1 cellular context compared by ENCODE assay signal in the genomic region with DNA sequence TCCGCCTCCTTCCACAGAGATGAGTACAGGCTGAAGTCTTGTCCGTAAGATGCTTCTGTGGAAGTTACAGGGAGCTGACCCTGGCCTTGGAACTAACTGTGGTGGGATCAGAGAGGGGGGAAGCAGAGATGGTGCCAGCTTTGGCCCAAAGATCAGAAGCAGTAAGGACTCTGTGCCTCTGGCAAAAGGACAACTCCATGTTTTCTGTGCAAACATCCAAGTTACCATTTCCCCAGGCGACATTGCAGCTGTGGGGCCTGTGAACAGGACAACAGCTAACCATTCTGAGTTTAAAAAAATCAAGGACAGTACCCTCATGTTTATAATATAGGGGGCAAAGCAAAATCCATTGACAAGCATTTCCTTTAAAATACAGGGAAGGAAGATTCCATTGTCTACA.
TF ChIP-seq lines count a peak whose summit lies in the region.

No MANE protein-coding gene starts in this region.

TF ChIP-seq in HepG2, 621 proteins besides CTCF, POLR2A, EP300 and RAD21 (continues in another document):
- TF ChIP-seq ZNF777 (CRISPR knock-in tag; IDR thresholded peaks at IDR 0.05) (no peak), ZNF619 (CRISPR knock-in tag; IDR thresholded peaks at IDR 0.05) (no peak), REPIN1 (CRISPR knock-in tag; IDR thresholded peaks at IDR 0.05; ENCODE audit: borderline replicate concordance, low read depth) (0 out of 2 replicates have a peak, but pooled peaks have one; percentile 28), BCL6 (CRISPR knock-in tag; IDR thresholded peaks at IDR 0.05) (peak; percentile 42; the same call in 1 of the 2 replicates), KDM6A (CRISPR knock-in tag; IDR thresholded peaks at IDR 0.05; ENCODE audit: low read depth) (0 out of 2 replicates have a peak, but pooled peaks have one; percentile 61), FOXM1 (CRISPR knock-in tag; IDR thresholded peaks at IDR 0.05) (no peak), ZSCAN30 (CRISPR knock-in tag; IDR thresholded peaks at IDR 0.05) (no peak), ZNF264 (CRISPR knock-in tag; IDR thresholded peaks at IDR 0.05) (peak; percentile 74; the same call in 1 of the 2 replicates), SOX5 (CRISPR knock-in tag; IDR thresholded peaks at IDR 0.05; ENCODE audit: borderline replicate concordance) (peak; percentile 47; the same call in 1 of the 2 replicates)
- TF ChIP-seq, protein P1, sequence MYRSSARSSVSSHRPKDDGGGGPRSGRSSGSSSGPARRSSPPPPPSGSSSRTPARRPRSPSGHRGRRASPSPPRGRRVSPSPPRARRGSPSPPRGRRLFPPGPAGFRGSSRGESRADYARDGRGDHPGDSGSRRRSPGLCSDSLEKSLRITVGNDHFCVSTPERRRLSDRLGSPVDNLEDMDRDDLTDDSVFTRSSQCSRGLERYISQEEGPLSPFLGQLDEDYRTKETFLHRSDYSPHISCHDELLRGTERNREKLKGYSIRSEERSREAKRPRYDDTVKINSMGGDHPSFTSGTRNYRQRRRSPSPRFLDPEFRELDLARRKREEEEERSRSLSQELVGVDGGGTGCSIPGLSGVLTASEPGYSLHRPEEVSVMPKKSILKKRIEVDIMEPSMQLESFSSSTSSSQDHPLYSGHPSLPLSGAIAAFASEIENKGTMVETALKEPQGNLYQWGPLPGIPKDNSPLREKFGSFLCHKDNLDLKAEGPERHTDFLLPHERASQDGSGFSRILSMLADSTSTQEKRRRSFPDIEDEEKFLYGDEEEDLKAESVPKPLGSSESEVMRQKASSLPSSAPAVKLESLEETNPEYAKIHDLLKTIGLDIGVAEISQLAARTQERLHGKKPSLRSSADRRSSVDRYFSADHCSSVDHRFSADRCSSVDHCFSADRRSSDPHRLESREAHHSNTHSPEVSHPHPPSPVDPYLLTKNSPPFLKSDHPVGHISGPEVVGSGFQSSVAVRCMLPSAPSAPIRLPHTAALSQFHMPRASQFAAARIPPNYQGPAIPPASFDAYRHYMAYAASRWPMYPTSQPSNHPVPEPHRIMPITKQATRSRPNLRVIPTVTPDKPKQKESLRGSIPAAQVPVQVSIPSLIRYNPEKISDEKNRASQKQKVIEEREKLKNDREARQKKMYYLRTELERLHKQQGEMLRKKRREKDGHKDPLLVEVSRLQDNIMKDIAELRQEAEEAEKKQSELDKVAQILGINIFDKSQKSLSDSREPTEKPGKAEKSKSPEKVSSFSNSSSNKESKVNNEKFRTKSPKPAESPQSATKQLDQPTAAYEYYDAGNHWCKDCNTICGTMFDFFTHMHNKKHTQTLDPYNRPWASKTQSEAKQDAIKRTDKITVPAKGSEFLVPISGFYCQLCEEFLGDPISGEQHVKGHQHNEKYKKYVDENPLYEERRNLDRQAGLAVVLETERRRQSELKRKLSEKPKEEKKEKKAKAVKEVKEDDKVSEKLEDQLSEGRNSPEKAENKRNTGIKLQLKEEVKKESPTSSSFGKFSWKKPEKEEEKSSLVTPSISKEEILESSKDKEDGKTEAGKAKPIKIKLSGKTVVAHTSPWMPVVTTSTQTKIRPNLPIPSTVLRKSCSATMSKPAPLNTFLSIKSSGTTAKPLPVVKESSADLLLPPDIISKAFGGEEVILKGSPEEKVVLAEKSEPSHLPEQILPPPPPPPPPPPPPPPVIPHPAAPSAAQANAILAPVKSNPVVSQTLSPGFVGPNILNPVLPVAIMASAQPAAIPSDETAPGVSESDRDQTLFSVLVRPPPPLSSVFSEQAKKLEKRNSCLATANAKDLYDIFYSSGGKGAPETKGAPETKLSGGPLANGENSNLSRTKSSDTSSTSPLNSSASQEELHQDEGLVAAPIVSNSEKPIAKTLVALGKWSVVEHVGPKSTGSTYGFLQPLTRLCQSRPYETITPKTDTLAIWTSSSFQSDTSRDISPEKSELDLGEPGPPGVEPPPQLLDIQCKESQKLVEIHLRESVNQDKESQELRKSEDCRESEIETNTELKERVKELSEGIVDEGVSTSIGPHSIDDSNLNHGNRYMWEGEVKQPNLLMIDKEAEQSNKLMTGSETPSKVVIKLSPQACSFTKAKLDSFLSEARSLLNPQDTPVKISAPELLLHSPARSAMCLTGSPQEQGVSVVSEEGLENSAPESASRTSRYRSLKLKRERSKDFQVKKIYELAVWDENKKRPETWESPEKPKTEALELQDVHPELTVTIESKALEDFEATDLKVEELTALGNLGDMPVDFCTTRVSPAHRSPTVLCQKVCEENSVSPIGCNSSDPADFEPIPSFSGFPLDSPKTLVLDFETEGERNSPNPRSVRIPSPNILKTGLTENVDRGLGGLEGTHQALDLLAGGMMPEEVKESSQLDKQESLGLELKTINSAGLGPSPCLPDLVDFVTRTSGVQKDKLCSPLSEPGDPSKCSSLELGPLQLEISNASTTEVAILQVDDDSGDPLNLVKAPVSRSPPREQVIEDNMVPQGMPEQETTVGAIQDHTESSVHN (CRISPR knock-in tag; IDR thresholded peaks at IDR 0.05): no peak
- TF ChIP-seq, protein P2, sequence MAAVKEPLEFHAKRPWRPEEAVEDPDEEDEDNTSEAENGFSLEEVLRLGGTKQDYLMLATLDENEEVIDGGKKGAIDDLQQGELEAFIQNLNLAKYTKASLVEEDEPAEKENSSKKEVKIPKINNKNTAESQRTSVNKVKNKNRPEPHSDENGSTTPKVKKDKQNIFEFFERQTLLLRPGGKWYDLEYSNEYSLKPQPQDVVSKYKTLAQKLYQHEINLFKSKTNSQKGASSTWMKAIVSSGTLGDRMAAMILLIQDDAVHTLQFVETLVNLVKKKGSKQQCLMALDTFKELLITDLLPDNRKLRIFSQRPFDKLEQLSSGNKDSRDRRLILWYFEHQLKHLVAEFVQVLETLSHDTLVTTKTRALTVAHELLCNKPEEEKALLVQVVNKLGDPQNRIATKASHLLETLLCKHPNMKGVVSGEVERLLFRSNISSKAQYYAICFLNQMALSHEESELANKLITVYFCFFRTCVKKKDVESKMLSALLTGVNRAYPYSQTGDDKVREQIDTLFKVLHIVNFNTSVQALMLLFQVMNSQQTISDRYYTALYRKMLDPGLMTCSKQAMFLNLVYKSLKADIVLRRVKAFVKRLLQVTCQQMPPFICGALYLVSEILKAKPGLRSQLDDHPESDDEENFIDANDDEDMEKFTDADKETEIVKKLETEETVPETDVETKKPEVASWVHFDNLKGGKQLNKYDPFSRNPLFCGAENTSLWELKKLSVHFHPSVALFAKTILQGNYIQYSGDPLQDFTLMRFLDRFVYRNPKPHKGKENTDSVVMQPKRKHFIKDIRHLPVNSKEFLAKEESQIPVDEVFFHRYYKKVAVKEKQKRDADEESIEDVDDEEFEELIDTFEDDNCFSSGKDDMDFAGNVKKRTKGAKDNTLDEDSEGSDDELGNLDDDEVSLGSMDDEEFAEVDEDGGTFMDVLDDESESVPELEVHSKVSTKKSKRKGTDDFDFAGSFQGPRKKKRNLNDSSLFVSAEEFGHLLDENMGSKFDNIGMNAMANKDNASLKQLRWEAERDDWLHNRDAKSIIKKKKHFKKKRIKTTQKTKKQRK (IDR thresholded peaks at IDR 0.05; ENCODE audit: low read length): no peak
- TF ChIP-seq, protein P3, sequence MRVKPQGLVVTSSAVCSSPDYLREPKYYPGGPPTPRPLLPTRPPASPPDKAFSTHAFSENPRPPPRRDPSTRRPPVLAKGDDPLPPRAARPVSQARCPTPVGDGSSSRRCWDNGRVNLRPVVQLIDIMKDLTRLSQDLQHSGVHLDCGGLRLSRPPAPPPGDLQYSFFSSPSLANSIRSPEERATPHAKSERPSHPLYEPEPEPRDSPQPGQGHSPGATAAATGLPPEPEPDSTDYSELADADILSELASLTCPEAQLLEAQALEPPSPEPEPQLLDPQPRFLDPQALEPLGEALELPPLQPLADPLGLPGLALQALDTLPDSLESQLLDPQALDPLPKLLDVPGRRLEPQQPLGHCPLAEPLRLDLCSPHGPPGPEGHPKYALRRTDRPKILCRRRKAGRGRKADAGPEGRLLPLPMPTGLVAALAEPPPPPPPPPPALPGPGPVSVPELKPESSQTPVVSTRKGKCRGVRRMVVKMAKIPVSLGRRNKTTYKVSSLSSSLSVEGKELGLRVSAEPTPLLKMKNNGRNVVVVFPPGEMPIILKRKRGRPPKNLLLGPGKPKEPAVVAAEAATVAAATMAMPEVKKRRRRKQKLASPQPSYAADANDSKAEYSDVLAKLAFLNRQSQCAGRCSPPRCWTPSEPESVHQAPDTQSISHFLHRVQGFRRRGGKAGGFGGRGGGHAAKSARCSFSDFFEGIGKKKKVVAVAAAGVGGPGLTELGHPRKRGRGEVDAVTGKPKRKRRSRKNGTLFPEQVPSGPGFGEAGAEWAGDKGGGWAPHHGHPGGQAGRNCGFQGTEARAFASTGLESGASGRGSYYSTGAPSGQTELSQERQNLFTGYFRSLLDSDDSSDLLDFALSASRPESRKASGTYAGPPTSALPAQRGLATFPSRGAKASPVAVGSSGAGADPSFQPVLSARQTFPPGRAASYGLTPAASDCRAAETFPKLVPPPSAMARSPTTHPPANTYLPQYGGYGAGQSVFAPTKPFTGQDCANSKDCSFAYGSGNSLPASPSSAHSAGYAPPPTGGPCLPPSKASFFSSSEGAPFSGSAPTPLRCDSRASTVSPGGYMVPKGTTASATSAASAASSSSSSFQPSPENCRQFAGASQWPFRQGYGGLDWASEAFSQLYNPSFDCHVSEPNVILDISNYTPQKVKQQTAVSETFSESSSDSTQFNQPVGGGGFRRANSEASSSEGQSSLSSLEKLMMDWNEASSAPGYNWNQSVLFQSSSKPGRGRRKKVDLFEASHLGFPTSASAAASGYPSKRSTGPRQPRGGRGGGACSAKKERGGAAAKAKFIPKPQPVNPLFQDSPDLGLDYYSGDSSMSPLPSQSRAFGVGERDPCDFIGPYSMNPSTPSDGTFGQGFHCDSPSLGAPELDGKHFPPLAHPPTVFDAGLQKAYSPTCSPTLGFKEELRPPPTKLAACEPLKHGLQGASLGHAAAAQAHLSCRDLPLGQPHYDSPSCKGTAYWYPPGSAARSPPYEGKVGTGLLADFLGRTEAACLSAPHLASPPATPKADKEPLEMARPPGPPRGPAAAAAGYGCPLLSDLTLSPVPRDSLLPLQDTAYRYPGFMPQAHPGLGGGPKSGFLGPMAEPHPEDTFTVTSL (CRISPR knock-in tag; IDR thresholded peaks at IDR 0.05; ENCODE audit: borderline replicate concordance): peak; percentile 24; the same call in 1 of the 2 replicates
- TF ChIP-seq, protein P4, sequence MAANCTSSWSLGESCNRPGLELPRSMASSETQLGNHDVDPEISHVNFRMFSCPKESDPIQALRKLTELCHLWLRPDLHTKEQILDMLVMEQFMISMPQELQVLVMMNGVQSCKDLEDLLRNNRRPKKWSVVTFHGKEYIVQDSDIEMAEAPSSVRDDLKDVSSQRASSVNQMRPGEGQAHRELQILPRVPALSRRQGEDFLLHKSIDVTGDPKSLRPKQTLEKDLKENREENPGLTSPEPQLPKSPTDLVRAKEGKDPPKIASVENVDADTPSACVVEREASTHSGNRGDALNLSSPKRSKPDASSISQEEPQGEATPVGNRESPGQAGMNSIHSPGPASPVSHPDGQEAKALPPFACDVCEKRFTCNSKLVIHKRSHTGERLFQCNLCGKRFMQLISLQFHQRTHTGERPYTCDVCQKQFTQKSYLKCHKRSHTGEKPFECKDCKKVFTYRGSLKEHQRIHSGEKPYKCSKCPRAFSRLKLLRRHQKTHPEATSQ (CRISPR knock-in tag; IDR thresholded peaks at IDR 0.05; ENCODE audit: borderline replicate concordance): no peak
- TF ChIP-seq, protein P5, sequence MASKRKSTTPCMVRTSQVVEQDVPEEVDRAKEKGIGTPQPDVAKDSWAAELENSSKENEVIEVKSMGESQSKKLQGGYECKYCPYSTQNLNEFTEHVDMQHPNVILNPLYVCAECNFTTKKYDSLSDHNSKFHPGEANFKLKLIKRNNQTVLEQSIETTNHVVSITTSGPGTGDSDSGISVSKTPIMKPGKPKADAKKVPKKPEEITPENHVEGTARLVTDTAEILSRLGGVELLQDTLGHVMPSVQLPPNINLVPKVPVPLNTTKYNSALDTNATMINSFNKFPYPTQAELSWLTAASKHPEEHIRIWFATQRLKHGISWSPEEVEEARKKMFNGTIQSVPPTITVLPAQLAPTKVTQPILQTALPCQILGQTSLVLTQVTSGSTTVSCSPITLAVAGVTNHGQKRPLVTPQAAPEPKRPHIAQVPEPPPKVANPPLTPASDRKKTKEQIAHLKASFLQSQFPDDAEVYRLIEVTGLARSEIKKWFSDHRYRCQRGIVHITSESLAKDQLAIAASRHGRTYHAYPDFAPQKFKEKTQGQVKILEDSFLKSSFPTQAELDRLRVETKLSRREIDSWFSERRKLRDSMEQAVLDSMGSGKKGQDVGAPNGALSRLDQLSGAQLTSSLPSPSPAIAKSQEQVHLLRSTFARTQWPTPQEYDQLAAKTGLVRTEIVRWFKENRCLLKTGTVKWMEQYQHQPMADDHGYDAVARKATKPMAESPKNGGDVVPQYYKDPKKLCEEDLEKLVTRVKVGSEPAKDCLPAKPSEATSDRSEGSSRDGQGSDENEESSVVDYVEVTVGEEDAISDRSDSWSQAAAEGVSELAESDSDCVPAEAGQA (IDR thresholded peaks at IDR 0.05; ENCODE audit: low read depth): no peak
- TF ChIP-seq, protein P5 (CRISPR knock-in tag; IDR thresholded peaks at IDR 0.05; ENCODE audit: borderline replicate concordance): no peak
- TF ChIP-seq, protein P6, sequence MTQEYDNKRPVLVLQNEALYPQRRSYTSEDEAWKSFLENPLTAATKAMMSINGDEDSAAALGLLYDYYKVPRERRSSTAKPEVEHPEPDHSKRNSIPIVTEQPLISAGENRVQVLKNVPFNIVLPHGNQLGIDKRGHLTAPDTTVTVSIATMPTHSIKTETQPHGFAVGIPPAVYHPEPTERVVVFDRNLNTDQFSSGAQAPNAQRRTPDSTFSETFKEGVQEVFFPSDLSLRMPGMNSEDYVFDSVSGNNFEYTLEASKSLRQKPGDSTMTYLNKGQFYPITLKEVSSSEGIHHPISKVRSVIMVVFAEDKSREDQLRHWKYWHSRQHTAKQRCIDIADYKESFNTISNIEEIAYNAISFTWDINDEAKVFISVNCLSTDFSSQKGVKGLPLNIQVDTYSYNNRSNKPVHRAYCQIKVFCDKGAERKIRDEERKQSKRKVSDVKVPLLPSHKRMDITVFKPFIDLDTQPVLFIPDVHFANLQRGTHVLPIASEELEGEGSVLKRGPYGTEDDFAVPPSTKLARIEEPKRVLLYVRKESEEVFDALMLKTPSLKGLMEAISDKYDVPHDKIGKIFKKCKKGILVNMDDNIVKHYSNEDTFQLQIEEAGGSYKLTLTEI (CRISPR knock-in tag; conservative IDR thresholded peaks at IDR 0.05): no peak
